ENCODE assay signal across 1 cellular context in genomic region chr2:200812122-200813022, GRCh38.
A peak's percentile ranks its signal among the peaks of the same experiment; 100 is the strongest.
TF ChIP-seq lines count a peak whose summit lies in the region.

No MANE protein-coding gene starts in this region.

TF ChIP-seq in HepG2, 621 proteins besides CTCF, POLR2A, EP300 and RAD21 (continued from another document):
- TF ChIP-seq, protein P1, sequence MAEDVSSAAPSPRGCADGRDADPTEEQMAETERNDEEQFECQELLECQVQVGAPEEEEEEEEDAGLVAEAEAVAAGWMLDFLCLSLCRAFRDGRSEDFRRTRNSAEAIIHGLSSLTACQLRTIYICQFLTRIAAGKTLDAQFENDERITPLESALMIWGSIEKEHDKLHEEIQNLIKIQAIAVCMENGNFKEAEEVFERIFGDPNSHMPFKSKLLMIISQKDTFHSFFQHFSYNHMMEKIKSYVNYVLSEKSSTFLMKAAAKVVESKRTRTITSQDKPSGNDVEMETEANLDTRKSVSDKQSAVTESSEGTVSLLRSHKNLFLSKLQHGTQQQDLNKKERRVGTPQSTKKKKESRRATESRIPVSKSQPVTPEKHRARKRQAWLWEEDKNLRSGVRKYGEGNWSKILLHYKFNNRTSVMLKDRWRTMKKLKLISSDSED (CRISPR knock-in tag; IDR thresholded peaks at IDR 0.05), result peak; percentile 16; the same call in 1 of the 2 replicates
- TF ChIP-seq, protein P2, sequence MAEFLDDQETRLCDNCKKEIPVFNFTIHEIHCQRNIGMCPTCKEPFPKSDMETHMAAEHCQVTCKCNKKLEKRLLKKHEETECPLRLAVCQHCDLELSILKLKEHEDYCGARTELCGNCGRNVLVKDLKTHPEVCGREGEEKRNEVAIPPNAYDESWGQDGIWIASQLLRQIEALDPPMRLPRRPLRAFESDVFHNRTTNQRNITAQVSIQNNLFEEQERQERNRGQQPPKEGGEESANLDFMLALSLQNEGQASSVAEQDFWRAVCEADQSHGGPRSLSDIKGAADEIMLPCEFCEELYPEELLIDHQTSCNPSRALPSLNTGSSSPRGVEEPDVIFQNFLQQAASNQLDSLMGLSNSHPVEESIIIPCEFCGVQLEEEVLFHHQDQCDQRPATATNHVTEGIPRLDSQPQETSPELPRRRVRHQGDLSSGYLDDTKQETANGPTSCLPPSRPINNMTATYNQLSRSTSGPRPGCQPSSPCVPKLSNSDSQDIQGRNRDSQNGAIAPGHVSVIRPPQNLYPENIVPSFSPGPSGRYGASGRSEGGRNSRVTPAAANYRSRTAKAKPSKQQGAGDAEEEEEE (CRISPR knock-in tag; IDR thresholded peaks at IDR 0.05; ENCODE audit: borderline replicate concordance), result no peak
- no peak; the same call in 1 of the 2 replicates for TF ChIP-seq CENPBD1 (CRISPR knock-in tag; IDR thresholded peaks at IDR 0.05; ENCODE audit: borderline replicate concordance, low read depth)
